In the genomic region with DNA sequence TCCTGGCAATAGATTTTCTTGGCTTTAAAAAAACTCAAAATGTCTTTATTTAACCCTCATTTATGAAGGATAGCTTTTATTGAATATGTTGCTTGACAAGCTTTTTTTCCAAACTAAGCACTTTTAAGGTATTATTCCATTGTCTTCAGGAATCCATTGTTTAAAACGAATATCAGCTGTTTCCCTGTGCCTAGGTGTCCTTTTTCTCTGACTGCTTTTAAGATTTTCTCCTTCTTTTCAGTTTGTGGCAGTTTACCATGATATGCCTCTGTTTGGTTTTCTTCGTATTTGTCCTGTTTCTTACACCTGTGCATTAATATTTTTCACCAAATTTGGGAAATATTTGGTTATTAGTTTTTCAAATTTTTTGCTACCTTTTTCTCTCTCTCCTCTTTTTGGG, we compare ENCODE assay signal across 1 cellular context.
TF ChIP-seq lines count a peak whose summit lies in the region.

No MANE protein-coding gene starts in this region.

TF ChIP-seq in HepG2, 621 proteins besides CTCF, POLR2A, EP300 and RAD21 (continued from another document):
- no peak for TF ChIP-seq ZNF703 (CRISPR knock-in tag; IDR thresholded peaks at IDR 0.05; ENCODE audit: borderline replicate concordance)
